ENCODE assay signal across 18 cellular contexts in genomic region chr3:65666426-65667091, GRCh38.
DNase-seq lines count a peak whose midpoint lies in the region; TF ChIP-seq lines count a peak whose summit lies in the region.
"Had no signal": no experiment of that assay in that cellular context is flagged by ENCODE, and none has a peak within 500 bp of the region (broad histone marks: within the 10 kb centered on the region; RNA-seq: fewer than 3 reads in every experiment).

No MANE protein-coding gene starts in this region.

- CTCF ChIA-PET in CD4-positive, alpha-beta memory T cell (lab: Charles Lee; ENCODE audit: partially characterized antibody) = no interaction called here

- no peaks in the 10 kb centered on the region for H3K27me3 Mint-ChIP-seq in CD4-positive, alpha-beta memory T cell
- H3K27me3 Mint-ChIP-seq: activated B cell treated with CpG ODN at 0.5 μM for 24 hours; central memory CD8-positive, alpha-beta T cell had no signal

- no peaks in the 10 kb centered on the region for H3K36me3 Mint-ChIP-seq in CD4-positive, alpha-beta memory T cell

- peak; percentile 40 for DNase-seq in HCEC 1CT
- peak; percentile 4 for DNase-seq in SK-MEL-5 (ENCODE audit: low read depth, low spot score)
- DNase-seq in foreskin fibroblast = peak; percentile 17 to 54
- peak; percentile 71 for DNase-seq in renal cortical epithelial cell (ENCODE audit: low read depth)
- DNase-seq in caudate nucleus (lab: John Stamatoyannopoulos, UW) = no peak
- DNase-seq in CD4-positive, alpha-beta memory T cell = no peak
- DNase-seq in NCI-H2029 treated with DMSO at 0.1 percent for 48 hours (lab: John Stamatoyannopoulos, UW) = no peak
- DNase-seq: activated B cell treated with CpG ODN at 0.5 μM for 24 hours; AML-193; Caco-2; NCI-H345; posterior cingulate gyrus; Right ventricle myocardium superior; stimulated activated CD4-positive, alpha-beta T cell treated with anti-CD3 and anti-CD28 coated beads, Interleukin-4, amount 100 ng/mL, for 4 hours; stimulated activated CD8-positive, alpha-beta memory T cell treated with anti-CD3 and anti-CD28 coated beads, Interleukin-4, amount 100 ng/mL, for 48 hours had no signal

- POLR2A ChIA-PET in CD4-positive, alpha-beta memory T cell (lab: Charles Lee; ENCODE audit: partially characterized antibody) = no interaction called here

- in situ Hi-C loops in SK-MEL-5 (cut with HindIII; ENCODE audit: low pct_unique_long_range_greater_than_20kb, low sequenced_read_pairs) = no loop called here

- no peaks in the 10 kb centered on the region for H3K4me1 Mint-ChIP-seq in CD4-positive, alpha-beta memory T cell
- H3K4me1 Mint-ChIP-seq: activated B cell treated with CpG ODN at 0.5 μM for 24 hours; central memory CD8-positive, alpha-beta T cell had no signal

- no peak overlapping the region for H3K4me3 Mint-ChIP-seq in CD4-positive, alpha-beta memory T cell
- H3K4me3 Mint-ChIP-seq: activated B cell treated with CpG ODN at 0.5 μM for 24 hours; central memory CD8-positive, alpha-beta T cell; T-helper 1 cell treated with Interleukin-12 subunit alpha and Interleukin-12 subunit beta and Interleukin-4 antibody, amounts not matched to agents 30 μg/mL and 1 μg/mL, for 36 hours had no signal

- H3K27ac Mint-ChIP-seq in CD4-positive, alpha-beta memory T cell = no peak overlapping the region
- H3K27ac Mint-ChIP-seq: activated B cell treated with CpG ODN at 0.5 μM for 24 hours; T-helper 1 cell treated with Interleukin-12 subunit alpha and Interleukin-12 subunit beta and Interleukin-4 antibody, amounts not matched to agents 30 μg/mL and 1 μg/mL, for 36 hours had no signal

- intact Hi-C loops in CD4-positive, alpha-beta memory T cell (cut with micrococcal nuclease) = no loop called here

- H3K27me3 ChIP-seq in CD4-positive, alpha-beta memory T cell (ENCODE audit: insufficient read depth, low read length) = no peaks in the 10 kb centered on the region

- H3K36me3 ChIP-seq in CD4-positive, alpha-beta memory T cell (ENCODE audit: insufficient read depth, low read length) = no peaks in the 10 kb centered on the region

- H3K27ac ChIP-seq in caudate nucleus (ENCODE audit: low read depth, low read length) = no peak overlapping the region
- H3K27ac ChIP-seq in CD4-positive, alpha-beta memory T cell (ENCODE audit: low read depth, low read length) = no peak overlapping the region

- peaks cover 0 to 10% (median 2%) of the 10 kb centered on the region in 8 donors for H3K9me3 Mint-ChIP-seq in CD4-positive, alpha-beta memory T cell
- H3K9me3 Mint-ChIP-seq: activated B cell treated with CpG ODN at 0.5 μM for 24 hours; T-helper 1 cell treated with Interleukin-12 subunit alpha and Interleukin-12 subunit beta and Interleukin-4 antibody, amounts not matched to agents 30 μg/mL and 1 μg/mL, for 36 hours had no signal

- H3K4me1 ChIP-seq in CD4-positive, alpha-beta memory T cell (ENCODE audit: insufficient read depth, low read length) = no peaks in the 10 kb centered on the region
- H3K4me1 ChIP-seq: Caco-2 had no signal

- no peaks in the 10 kb centered on the region for H3K9me3 ChIP-seq in CD4-positive, alpha-beta memory T cell (ENCODE audit: control insufficient read depth in 1 of 2, low read length in 2 of 2)
- H3K9me3 ChIP-seq: Caco-2 had no signal

- no peak for TF ChIP-seq CTCF in foreskin fibroblast (IDR thresholded peaks at IDR 0.05; ENCODE audit: low read depth, low read length)

- no peak overlapping the region for H3K4me3 ChIP-seq in foreskin fibroblast (ENCODE audit: low read depth in 1 of 2, low read length in 2 of 2)
- H3K4me3 ChIP-seq in CD4-positive, alpha-beta memory T cell (ENCODE audit: low read length in 2 of 2) = no peak overlapping the region
- H3K4me3 ChIP-seq: smooth muscle cell had no signal

Comparison
In these comparisons a context has a peak if more than half of its experiments do, and no peak if none do; other contexts are left out.
1. DNase-seq: peak in HCEC 1CT (single experiment), SK-MEL-5 (single experiment), foreskin fibroblast (2 of 2) and renal cortical epithelial cell (single experiment); none in caudate nucleus (0 of 61), CD4-positive, alpha-beta memory T cell (0 of 5) and NCI-H2029 treated with DMSO at 0.1 percent for 48 hours (single experiment).